9 cellular contexts compared by ENCODE assay signal in genomic region chr6:134172020-134172766, GRCh38.
DNase-seq lines count a peak whose midpoint lies in the region; ATAC-seq and TF ChIP-seq lines count a peak whose summit lies in the region.
"Had no signal": no experiment of that assay in that cellular context is flagged by ENCODE, and none has a peak within 500 bp of the region (broad histone marks: within the 10 kb centered on the region; RNA-seq: fewer than 3 reads in every experiment).

No MANE protein-coding gene starts in this region.

- H3K9me3 ChIP-seq in hepatocyte (ENCODE audit: low read depth) = no peaks in the 10 kb centered on the region
- H3K9me3 ChIP-seq in smooth muscle cell (replicated peaks; ENCODE audit: low read depth) = no peaks in the 10 kb centered on the region
- H3K9me3 ChIP-seq in gastroesophageal sphincter = no peaks in the 10 kb centered on the region

- 80% methylated on average over 11 of the region's 11 CpGs for WGBS in hepatocyte (ENCODE audit: low lambda C conversion rate, missing lambda C conversion rate)
- 77% methylated on average over 11 of the region's 11 CpGs for WGBS in smooth muscle cell (ENCODE audit: low lambda C conversion rate)
- WGBS in gastroesophageal sphincter (ENCODE audit: low coverage in 1 of 2), 2 donors = 68 to 74% methylated on average over 5 to 10 of the region's 11 CpGs

- peaks cover 1% of the 10 kb centered on the region for H3F3A ChIP-seq in smooth muscle cell (ENCODE audit: low read depth)

- peak overlapping the region; percentile 99 for H3K4me3 Mint-ChIP-seq in activated naive CD8-positive, alpha-beta T cell treated with anti-CD3 and anti-CD28 coated beads, Interleukin-2, amount 10 ng/mL, durations not matched to agents 7 days and 5 days

- H3K79me2 ChIP-seq in hepatocyte (peaks cover 32% of the 10 kb centered on the region), smooth muscle cell (ENCODE audit: low read depth) (peaks cover 12% of the 10 kb centered on the region)

- no peaks in the 10 kb centered on the region for H3K9me2 ChIP-seq in hepatocyte (replicated peaks; ENCODE audit: insufficient read depth)

- TF ChIP-seq EP300 in gastroesophageal sphincter (IDR thresholded peaks at IDR 0.05) = no peak

- H3K27me3 Mint-ChIP-seq in activated naive CD8-positive, alpha-beta T cell treated with anti-CD3 and anti-CD28 coated beads, Interleukin-2, amount 10 ng/mL, durations not matched to agents 7 days and 5 days = no peaks in the 10 kb centered on the region

- H3K4me2 ChIP-seq in hepatocyte (peak overlapping the region; percentile 94), smooth muscle cell (peak overlapping the region; percentile 88)

- H4K20me1 ChIP-seq in hepatocyte (ENCODE audit: insufficient read depth, poor library complexity, severe bottlenecking) = peaks cover 26% of the 10 kb centered on the region
- H4K20me1 ChIP-seq in smooth muscle cell (ENCODE audit: low read depth) = peaks cover 41% of the 10 kb centered on the region

- no peak overlapping the region for H2AFZ ChIP-seq in hepatocyte
- H2AFZ ChIP-seq in smooth muscle cell (ENCODE audit: low read depth) = no peak overlapping the region

- no peak for TF ChIP-seq POLR2A in gastroesophageal sphincter (IDR thresholded peaks at IDR 0.05)

- peak overlapping the region; percentile 43 for H3K27ac Mint-ChIP-seq in activated naive CD8-positive, alpha-beta T cell treated with anti-CD3 and anti-CD28 coated beads, Interleukin-2, amount 10 ng/mL, durations not matched to agents 7 days and 5 days

- DNase-seq in HFF-Myc (ENCODE audit: extremely low read depth, low read depth) = no peak
- no peak for DNase-seq in activated naive CD8-positive, alpha-beta T cell treated with anti-CD3 and anti-CD28 coated beads, Interleukin-2, amount 10 ng/mL, durations not matched to agents 7 days and 5 days
- no peak for DNase-seq in hepatocyte (ENCODE audit: low spot score)
- DNase-seq in smooth muscle cell (lab: John Stamatoyannopoulos, UW; ENCODE audit: unreplicated experiment) = no peak
- no peak for DNase-seq in NCI-H2029 (lab: John Stamatoyannopoulos, UW)
- no peak for DNase-seq in HT-29 (ENCODE audit: low spot score)
- DNase-seq: NCI-H1105 had no signal

- POLR2A ChIA-PET in activated naive CD8-positive, alpha-beta T cell treated with anti-CD3 and anti-CD28 coated beads, Interleukin-2, amount 10 ng/mL, durations not matched to agents 7 days and 5 days (lab: Charles Lee) = no interaction called here

- peak overlapping the region; percentile 28 for H3K27ac ChIP-seq in hepatocyte
- H3K27ac ChIP-seq in smooth muscle cell (ENCODE audit: low read depth) = no peak overlapping the region
- H3K27ac ChIP-seq in gastroesophageal sphincter = no peak overlapping the region

- H3K9me3 Mint-ChIP-seq in activated naive CD8-positive, alpha-beta T cell treated with anti-CD3 and anti-CD28 coated beads, Interleukin-2, amount 10 ng/mL, durations not matched to agents 7 days and 5 days = no peaks in the 10 kb centered on the region

- peaks cover 39% of the 10 kb centered on the region for H3K36me3 Mint-ChIP-seq in activated naive CD8-positive, alpha-beta T cell treated with anti-CD3 and anti-CD28 coated beads, Interleukin-2, amount 10 ng/mL, durations not matched to agents 7 days and 5 days

- no peak for ATAC-seq in activated naive CD8-positive, alpha-beta T cell treated with anti-CD3 and anti-CD28 coated beads, Interleukin-2, amount 10 ng/mL, durations not matched to agents 7 days and 5 days (ENCODE audit: low read depth)
- ATAC-seq in gastroesophageal sphincter (no peak), HG02885 (IDR thresholded peaks at IDR 0.05; ENCODE audit: poor library complexity, unreplicated experiment) (no peak)

- H3K4me1 Mint-ChIP-seq in activated naive CD8-positive, alpha-beta T cell treated with anti-CD3 and anti-CD28 coated beads, Interleukin-2, amount 10 ng/mL, durations not matched to agents 7 days and 5 days = peaks cover 39% of the 10 kb centered on the region

- H3K36me3 ChIP-seq in hepatocyte (replicated peaks; ENCODE audit: insufficient read depth, low read depth) (peaks cover 5% of the 10 kb centered on the region), smooth muscle cell (ENCODE audit: low read depth) (no peaks in the 10 kb centered on the region), gastroesophageal sphincter (peaks cover 0 to 61% of the 10 kb centered on the region in 2 donors)

- H3K9ac ChIP-seq in smooth muscle cell (ENCODE audit: low read depth) = no peak overlapping the region

- H3K27me3 ChIP-seq in hepatocyte (no peaks in the 10 kb centered on the region), smooth muscle cell (ENCODE audit: low read depth) (no peaks in the 10 kb centered on the region), gastroesophageal sphincter (no peaks in the 10 kb centered on the region)

- peaks cover 15% of the 10 kb centered on the region for H3K4me1 ChIP-seq in hepatocyte (ENCODE audit: insufficient read depth)
- H3K4me1 ChIP-seq in smooth muscle cell (ENCODE audit: low read depth) = peaks cover 10% of the 10 kb centered on the region
- peaks cover 0 to 30% (median 4%) of the 10 kb centered on the region in 3 donors for H3K4me1 ChIP-seq in gastroesophageal sphincter

- no peak for TF ChIP-seq CTCF in HFF-Myc (IDR thresholded peaks at IDR 0.05; ENCODE audit: low read depth, low read length, missing control alignments)
- TF ChIP-seq CTCF in hepatocyte (IDR thresholded peaks at IDR 0.05; ENCODE audit: poor library complexity) = no peak
- no peak for TF ChIP-seq CTCF in smooth muscle cell (IDR thresholded peaks at IDR 0.05; ENCODE audit: borderline replicate concordance, insufficient read depth, poor library complexity, severe bottlenecking)
- TF ChIP-seq CTCF in gastroesophageal sphincter (IDR thresholded peaks at IDR 0.05) = no peak

- H3K4me3 ChIP-seq in HFF-Myc (replicated peaks; ENCODE audit: low read depth, low read length) (peak overlapping the region; percentile 66), hepatocyte (peak overlapping the region; percentile 79), smooth muscle cell (peak overlapping the region; percentile 70), gastroesophageal sphincter (peak overlapping the region in 1 of 2 donors; percentile 83)
